Comparison of ENCODE assay signal across 8 cellular contexts in genomic region chr1:9234223-9235122, GRCh38. TPM values are rescaled to one million over a fixed set of nuclear protein-coding genes. Genes with fewer than 3 reads are reported as not detected.
A peak's percentile ranks its signal among the peaks of the same experiment; 100 is the strongest.
DNase-seq lines count a peak whose midpoint lies in the region; ATAC-seq and TF ChIP-seq lines count a peak whose summit lies in the region.

Gene H6PD, plus strand, starts transcription at chr1:9234774. Its CDS starts 10,161 bp downstream, at chr1:9244935.

- peak within 1 kb of the TSS; percentile 56 for H3K4me3 ChIP-seq in lower leg skin (ENCODE audit: low read depth, poor library complexity, severe bottlenecking)

- TF ChIP-seq CTCF in lower leg skin (IDR thresholded peaks at IDR 0.05) = peak in 1 of 3 donors; percentile 81

- 1 to 3% methylated on average over 20 to 27 of the region's 111 CpGs for WGBS in lower leg skin, 2 donors

- DNase-seq in AG08395 (ENCODE audit: low spot score) (peak; percentile 97), NCI-H446 treated with DMSO at 0.1 percent for 48 hours (lab: John Stamatoyannopoulos, UW) (peak; percentile 42), dermis microvascular lymphatic vessel endothelial cell (ENCODE audit: low read depth in 2 of 2) (peak; percentile 60 to 82), lower leg skin (ENCODE audit: low spot score in 2 of 2) (peak; percentile 71 to 96)
- peak; percentile 37 to 38 for DNase-seq in activated CD4-positive, alpha-beta T cell treated with anti-CD3 and anti-CD28 coated beads, Interleukin-2, amount 50 U/mL, for 24 hours (ENCODE audit: low read depth in 1 of 2, low spot score in 1 of 2)
- DNase-seq in stimulated activated CD4-positive, alpha-beta T cell treated with anti-CD3 and anti-CD28 coated beads, Interleukin-4, amount 100 ng/mL, for 48 hours (ENCODE audit: low read depth in 2 of 2) = peak; percentile 45 to 61

- TF ChIP-seq POLR2A in lower leg skin (IDR thresholded peaks at IDR 0.05) = peak in 1 of 2 donors; percentile 67

- ATAC-seq in GM18511 (IDR thresholded peaks at IDR 0.05; ENCODE audit: unreplicated experiment) (peak; percentile 77), HG02981 (IDR thresholded peaks at IDR 0.05; ENCODE audit: unreplicated experiment) (peak; percentile 65)

- intact Hi-C loops in lower leg skin (cut with DNase I; ENCODE audit: low total_unique reads) = no loop called here

RNA-seq across cellular contexts. Expression of gene H6PD, which starts in this region (rescaled TPM):
- total RNA-seq in dermis microvascular lymphatic vessel endothelial cell (14.0 and 31.2 TPM in 2 replicates), lower leg skin (10 to 100 TPM; 65.5 to 98.7 (median 87.8) TPM)

Comparison
In these comparisons a context has a peak if more than half of its experiments do, and no peak if none do; other contexts are left out.
1. Peak in every context shown above with its lines: DNase-seq, ATAC-seq and H3K4me3 ChIP-seq.
2. DNase-seq: peak in every context shown above with its lines; median percentile 97 in AG08395; 84 in lower leg skin; 71 in dermis microvascular lymphatic vessel endothelial cell; 53 in stimulated activated CD4-positive, alpha-beta T cell treated with anti-CD3 and anti-CD28 coated beads, Interleukin-4, amount 100 ng/mL, for 48 hours; 42 in NCI-H446 treated with DMSO at 0.1 percent for 48 hours; 38 in activated CD4-positive, alpha-beta T cell treated with anti-CD3 and anti-CD28 coated beads, Interleukin-2, amount 50 U/mL, for 24 hours.